ENCODE assay signal across 5 cellular contexts in the genomic region with DNA sequence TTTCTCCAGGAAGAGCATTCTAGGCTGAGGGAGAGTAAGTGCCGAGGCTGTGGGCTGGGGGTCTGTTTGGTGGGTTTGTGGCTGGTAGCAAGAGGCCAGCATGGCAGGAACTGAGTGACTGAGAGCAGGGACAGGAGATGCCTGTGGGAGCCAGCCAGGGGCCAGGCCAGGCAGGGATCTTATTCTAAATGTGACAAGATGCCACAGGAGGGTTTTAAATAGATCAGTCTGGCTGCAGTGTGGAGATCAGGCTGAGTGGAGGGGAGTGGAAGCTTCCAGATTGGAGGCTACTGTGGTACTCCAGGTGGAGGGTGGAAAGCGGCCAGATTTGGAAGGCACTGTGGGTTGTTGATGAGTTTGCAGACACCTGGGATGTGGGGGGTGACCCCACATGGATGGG. TPM values are rescaled to one million over a fixed set of nuclear protein-coding genes. Genes with fewer than 3 reads are reported as not detected.
"Had no signal": no experiment of that assay in that cellular context is flagged by ENCODE, and none has a peak within 500 bp of the region (broad histone marks: within the 10 kb centered on the region; RNA-seq: fewer than 3 reads in every experiment).

No MANE protein-coding gene starts in this region.

RNA-seq across cellular contexts. Expression of a gene that starts 28.9 kb away (rescaled TPM):
- total RNA-seq: progenitor cell of endocrine pancreas, right atrium auricular region, skeletal muscle tissue, stomach had no signal
- polyA plus RNA-seq: naive thymus-derived CD4-positive, alpha-beta T cell had no signal
